Comparison of ENCODE assay signal across 1 cellular context in genomic region chr2:222959358-222959757, GRCh38.
TF ChIP-seq lines count a peak whose summit lies in the region.

No MANE protein-coding gene starts in this region.

TF ChIP-seq in IMR-90, 13 proteins besides CTCF, POLR2A, EP300 and RAD21 (continued from another document):
- TF ChIP-seq MAZ (IDR thresholded peaks at IDR 0.05; ENCODE audit: borderline replicate concordance, low read depth, low read length) (no peak), CHD1 (IDR thresholded peaks at IDR 0.05; ENCODE audit: low read depth, low read length) (no peak), MXI1 (IDR thresholded peaks at IDR 0.05; ENCODE audit: borderline replicate concordance, low read depth, low read length) (peak; percentile 67; the same call in 1 of the 2 replicates)
